ENCODE assay signal across 1 cellular context in genomic region chr7:80392229-80393169, GRCh38.
TF ChIP-seq lines count a peak whose summit lies in the region.

No MANE protein-coding gene starts in this region.

TF ChIP-seq in GM23338, 12 proteins besides CTCF, POLR2A, EP300 and RAD21 (continued from another document):
- TF ChIP-seq ZNF462 (CRISPR knock-in tag; IDR thresholded peaks at IDR 0.05): no peak
- TF ChIP-seq ZNF331 (CRISPR knock-in tag; IDR thresholded peaks at IDR 0.05; ENCODE audit: low read depth): no peak
- no peak for TF ChIP-seq ZNF114 (CRISPR knock-in tag; IDR thresholded peaks at IDR 0.05)
- no peak for TF ChIP-seq STAT1 (IDR thresholded peaks at IDR 0.05; ENCODE audit: unreplicated experiment)
TF ChIP-seq in GM23338: peak in this region for 0.
